Comparison of ENCODE assay signal across 9 cellular contexts in genomic region chr14:104870368-104871144, GRCh38. TPM values are rescaled to one million over a fixed set of nuclear protein-coding genes. Genes with fewer than 3 reads are reported as not detected.
A peak's percentile ranks its signal among the peaks of the same experiment; 100 is the strongest.
DNase-seq lines count a peak whose midpoint lies in the region; ATAC-seq, FAIRE-seq and TF ChIP-seq lines count a peak whose summit lies in the region.
"Had no signal": no experiment of that assay in that cellular context is flagged by ENCODE, and none has a peak within 500 bp of the region (broad histone marks: within the 10 kb centered on the region; RNA-seq: fewer than 3 reads in every experiment).

No MANE protein-coding gene starts in this region.

- no peak for ATAC-seq in GM21528 (IDR thresholded peaks at IDR 0.05; ENCODE audit: low FRiP score, unreplicated experiment)

- FAIRE-seq in GM12892 (lab: Jason Lieb, UNC), result no peak
- FAIRE-seq: endometrium had no signal

- no peak for DNase-seq in HFF-Myc (ENCODE audit: extremely low read depth, low read depth)
- DNase-seq in activated CD4-positive, alpha-beta T cell treated with anti-CD3 and anti-CD28 coated beads for 4 hours, result peak; percentile 43 to 51
- no peak for DNase-seq in fibroblast of pulmonary artery (ENCODE audit: low read depth)
- DNase-seq in stimulated activated CD4-positive, alpha-beta T cell treated with anti-CD3 and anti-CD28 coated beads, TNF-alpha, amount 100 ng/mL, for 4 hours (ENCODE audit: low read depth in 3 of 3), result peak in 2 of 3 experiments; percentile 26 to 35
- DNase-seq in NCI-H2196 treated with DMSO at 0.1 percent for 48 hours (lab: John Stamatoyannopoulos, UW; ENCODE audit: unreplicated experiment), result no peak
- DNase-seq in GM12892 (ENCODE audit: insufficient read length), result no peak
- no peak for DNase-seq in NK-92 (lab: John Stamatoyannopoulos, UW; ENCODE audit: unreplicated experiment)

- TF ChIP-seq POLR2A in GM12892 (IDR thresholded peaks at IDR 0.05; ENCODE audit: low read depth, low read length), result no peak

- H3K4me3 ChIP-seq in HFF-Myc (replicated peaks; ENCODE audit: low read depth, low read length) (no peak overlapping the region), fibroblast of pulmonary artery (replicated peaks; ENCODE audit: low read depth, low read length) (no peak overlapping the region)

- TF ChIP-seq CTCF in HFF-Myc (IDR thresholded peaks at IDR 0.05; ENCODE audit: low read depth, low read length, missing control alignments) (peak; percentile 47), fibroblast of pulmonary artery (IDR thresholded peaks at IDR 0.05; ENCODE audit: low read length, missing control alignments) (peak; percentile 31)

RNA-seq across cellular contexts. Expression of gene CEP170B, which starts 5.5 kb away (rescaled TPM):
- not detected for polyA plus RNA-seq in GM12892 (2012; ENCODE audit: missing spikeins)

RNA-seq across cellular contexts. Expression of gene PLD4, which starts 54.1 kb away (rescaled TPM):
- 0.30 TPM for polyA plus RNA-seq in GM12892 (2012; ENCODE audit: missing spikeins)

Comparison
In these comparisons a context has a peak if more than half of its experiments do, and no peak if none do; other contexts are left out.
1. DNase-seq: peak in activated CD4-positive, alpha-beta T cell treated with anti-CD3 and anti-CD28 coated beads for 4 hours (2 of 2) and stimulated activated CD4-positive, alpha-beta T cell treated with anti-CD3 and anti-CD28 coated beads, TNF-alpha, amount 100 ng/mL, for 4 hours (2 of 3); none in HFF-Myc (single experiment), fibroblast of pulmonary artery (single experiment), NCI-H2196 treated with DMSO at 0.1 percent for 48 hours (single experiment), GM12892 (single experiment) and NK-92 (single experiment).